Comparison of ENCODE assay signal across 17 cellular contexts in the genomic region with DNA sequence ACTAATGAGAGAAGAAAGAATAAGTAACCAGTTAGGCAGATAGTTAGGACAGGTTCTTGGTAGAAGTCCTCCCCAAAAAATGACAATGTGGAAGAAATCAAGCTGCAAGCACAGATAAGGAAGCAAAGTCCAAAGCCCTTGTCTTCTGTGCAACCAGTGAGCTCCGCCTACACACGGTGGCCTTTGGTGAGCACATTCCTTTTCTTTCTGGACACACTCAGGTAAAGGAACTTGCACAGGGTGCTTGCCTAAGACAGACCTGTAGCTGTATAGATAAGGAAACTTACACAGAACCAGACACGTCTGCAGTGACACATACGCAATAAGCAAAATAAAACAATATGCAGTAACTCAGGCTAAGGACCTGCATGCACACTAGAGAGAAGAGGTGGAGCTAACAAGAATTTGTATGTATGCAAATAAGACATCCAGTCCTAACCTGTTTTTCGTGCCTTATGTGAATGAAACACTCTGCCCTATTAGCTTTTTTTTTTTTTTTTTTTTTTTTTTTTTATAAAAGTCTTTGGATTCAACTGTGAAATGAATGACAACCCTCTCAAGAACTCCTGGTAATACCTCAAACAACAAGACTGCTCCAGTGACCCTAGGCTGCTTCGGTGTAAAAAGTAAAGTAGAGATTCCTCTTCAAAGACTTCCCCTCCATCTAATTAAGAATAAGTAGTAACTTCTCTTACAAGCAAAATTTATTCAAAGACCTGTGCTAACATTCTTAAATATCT. TPM values are rescaled to one million over a fixed set of nuclear protein-coding genes. Genes with fewer than 3 reads are reported as not detected.
DNase-seq lines count a peak whose midpoint lies in the region; ATAC-seq and TF ChIP-seq lines count a peak whose summit lies in the region.
"Had no signal": no experiment of that assay in that cellular context is flagged by ENCODE, and none has a peak within 500 bp of the region (broad histone marks: within the 10 kb centered on the region; RNA-seq: fewer than 3 reads in every experiment).

No MANE protein-coding gene starts in this region.

- H3K4me1 Mint-ChIP-seq in HFFc6 (ENCODE audit: low read depth): no peaks in the 10 kb centered on the region
- H3K4me1 Mint-ChIP-seq: activated naive CD4-positive, alpha-beta T cell treated with anti-CD3 and anti-CD28 coated beads, Interleukin-2, amount 50 U/mL, for 24 hours; immature natural killer cell; T-cell had no signal

- H3K27ac ChIP-seq in body of pancreas (peak overlapping the region; percentile 76 to 90 (median 87)), left lung (peak overlapping the region; percentile 1 to 36), aorta (ENCODE audit: low read depth in 1 of 2, low read length in 2 of 2) (no peak overlapping the region)

- no peak overlapping the region for H3K4me3 Mint-ChIP-seq in HFFc6
- H3K4me3 Mint-ChIP-seq: activated naive CD4-positive, alpha-beta T cell treated with anti-CD3 and anti-CD28 coated beads, Interleukin-2, amount 50 U/mL, for 24 hours; effector memory CD8-positive, alpha-beta T cell; immature natural killer cell; T-cell had no signal

- peak; percentile 54 for DNase-seq in NCI-H146 (lab: John Stamatoyannopoulos, UW)
- DNase-seq in NCI-H146 treated with DMSO at 0.1 percent for 48 hours (lab: John Stamatoyannopoulos, UW; ENCODE audit: unreplicated experiment): no peak
- DNase-seq in body of pancreas: peak; percentile 69 to 86 (median 74)
- peak in 1 of 2 donors; percentile 34 for DNase-seq in left lung
- DNase-seq in ureter (ENCODE audit: low spot score): peak; percentile 49
- no peak for DNase-seq in HFFc6
- DNase-seq in NCI-H524 (lab: John Stamatoyannopoulos, UW): no peak
- no peak for DNase-seq in aorta
- DNase-seq: 8988T; C1 segment of cervical spinal cord; effector memory CD8-positive, alpha-beta T cell; EL; immature natural killer cell; Karpas-422; NCI-H1694; T-cell had no signal

- peak in 2 of 3 donors; percentile 52 to 56 for TF ChIP-seq POLR2A in body of pancreas (IDR thresholded peaks at IDR 0.05)

- peaks cover 58% of the 10 kb centered on the region for H3K4me1 ChIP-seq in body of pancreas
- H3K4me1 ChIP-seq in left lung: peaks cover 0 to 2% of the 10 kb centered on the region in 2 donors
- H3K4me1 ChIP-seq in aorta (ENCODE audit: control insufficient read depth in 1 of 2, insufficient read depth in 2 of 2, low read length in 2 of 2): no peaks in the 10 kb centered on the region

- H3K27me3 ChIP-seq in body of pancreas (no peaks in the 10 kb centered on the region), left lung (no peaks in the 10 kb centered on the region), aorta (ENCODE audit: control insufficient read depth in 1 of 2, insufficient read depth in 2 of 2, low read length in 1 of 2) (no peaks in the 10 kb centered on the region)

- H3K36me3 ChIP-seq in body of pancreas (replicated peaks in 1 of 2; ENCODE audit: insufficient read depth in 1 of 2, low read depth in 2 of 2): no peaks in the 10 kb centered on the region
- H3K36me3 ChIP-seq in left lung: no peaks in the 10 kb centered on the region
- no peaks in the 10 kb centered on the region for H3K36me3 ChIP-seq in aorta (ENCODE audit: control insufficient read depth in 1 of 2, insufficient read depth in 2 of 2, low read length in 1 of 2)

- H3K4me3 ChIP-seq in body of pancreas (no peak overlapping the region), left lung (no peak overlapping the region), aorta (ENCODE audit: low read length in 2 of 2) (no peak overlapping the region)

- intact Hi-C loops in body of pancreas (cut with DNase I): no loop called here
- intact Hi-C loops in left lung (cut with DNase I): no loop called here
- intact Hi-C loops in aorta (cut with DNase I): no loop called here

- 13 to 18% methylated on average over 6 of the region's 6 CpGs for WGBS in body of pancreas, 2 donors
- WGBS in aorta, 2 donors: 74 to 78% methylated on average over 6 of the region's 6 CpGs

- H3K9me3 Mint-ChIP-seq in HFFc6: no peaks in the 10 kb centered on the region; the same call in 1 of the 2 replicates
- H3K9me3 Mint-ChIP-seq: activated naive CD4-positive, alpha-beta T cell treated with anti-CD3 and anti-CD28 coated beads, Interleukin-2, amount 50 U/mL, for 24 hours; T-cell had no signal

- H3K36me3 Mint-ChIP-seq in HFFc6 (ENCODE audit: low read depth): no peaks in the 10 kb centered on the region
- H3K36me3 Mint-ChIP-seq: activated naive CD4-positive, alpha-beta T cell treated with anti-CD3 and anti-CD28 coated beads, Interleukin-2, amount 50 U/mL, for 24 hours; immature natural killer cell; T-cell had no signal

- TF ChIP-seq CTCF in body of pancreas (IDR thresholded peaks at IDR 0.05): no peak
- TF ChIP-seq CTCF in left lung (IDR thresholded peaks at IDR 0.05): no peak
- TF ChIP-seq CTCF in HFFc6 (IDR thresholded peaks at IDR 0.05): no peak

- H3K9me3 ChIP-seq in body of pancreas (no peaks in the 10 kb centered on the region), left lung (no peaks in the 10 kb centered on the region), aorta (ENCODE audit: control insufficient read depth, low read length) (no peaks in the 10 kb centered on the region)

- H3K27me3 Mint-ChIP-seq in HFFc6 (ENCODE audit: insufficient read depth): peaks cover 2% of the 10 kb centered on the region
- H3K27me3 Mint-ChIP-seq: effector memory CD8-positive, alpha-beta T cell; T-cell had no signal

- ATAC-seq in body of pancreas: peak; percentile 82
- peak; percentile 90 for ATAC-seq in left lung
- no peak for ATAC-seq in aorta (ENCODE audit: low FRiP score)
- ATAC-seq: effector memory CD8-positive, alpha-beta T cell; T-cell had no signal

- H3K27ac Mint-ChIP-seq in HFFc6: no peak overlapping the region
- H3K27ac Mint-ChIP-seq: activated naive CD4-positive, alpha-beta T cell treated with anti-CD3 and anti-CD28 coated beads, Interleukin-2, amount 50 U/mL, for 24 hours; effector memory CD8-positive, alpha-beta T cell; immature natural killer cell; T-cell had no signal

RNA-seq across cellular contexts. Expression of a gene that starts 48.8 kb away (rescaled TPM):
- total RNA-seq in body of pancreas: not detected
- not detected for total RNA-seq in left lung
- not detected for total RNA-seq in ureter
- not detected for total RNA-seq in HFFc6 (2021; fragmentation: NEBNext Ultra II Directional; extraction: Animal tissue kit (Norgen Biotek cat#: 25700))
- total RNA-seq in aorta: not detected
- not detected for polyA plus RNA-seq in aorta
- polyA plus RNA-seq: immature natural killer cell had no signal

Comparison
In these comparisons a context has a peak if more than half of its experiments do, and no peak if none do; other contexts are left out.
1. DNase-seq: peak in NCI-H146 (single experiment), body of pancreas (4 of 4) and ureter (single experiment); none in NCI-H146 treated with DMSO at 0.1 percent for 48 hours (single experiment), HFFc6 (single experiment), NCI-H524 (0 of 2) and aorta (0 of 2).
2. H3K27ac ChIP-seq: peak in body of pancreas (4 of 4) and left lung (2 of 2); none in aorta (0 of 2).